ENCODE assay signal across 17 cellular contexts in the genomic region with DNA sequence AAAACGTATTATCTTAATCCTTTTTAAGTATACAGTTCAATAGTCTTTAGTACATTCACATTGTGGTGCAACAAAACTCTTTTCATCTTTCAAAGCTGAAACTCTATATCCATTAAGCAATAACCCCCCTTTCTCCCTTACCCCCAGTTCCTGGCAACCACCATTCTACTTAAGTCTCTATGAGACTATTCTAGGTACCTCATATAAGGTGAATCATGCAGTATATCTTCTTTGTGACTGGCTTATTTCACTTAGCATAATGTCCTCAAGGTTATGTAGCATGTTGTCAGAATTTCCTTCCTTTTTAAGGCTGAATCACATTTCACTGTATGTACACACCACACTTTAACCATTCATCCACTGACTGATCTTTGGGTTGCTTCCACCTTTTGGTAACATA.
DNase-seq lines count a peak whose midpoint lies in the region; ATAC-seq and TF ChIP-seq lines count a peak whose summit lies in the region.
"Had no signal": no experiment of that assay in that cellular context is flagged by ENCODE, and none has a peak within 500 bp of the region (broad histone marks: within the 10 kb centered on the region; RNA-seq: fewer than 3 reads in every experiment).

No MANE protein-coding gene starts in this region.

- TF ChIP-seq CTCF in fibroblast of mammary gland (conservative IDR thresholded peaks at IDR 0.05; ENCODE audit: control insufficient read depth, insufficient read depth, low read depth, low read length) (no peak), coronary artery (IDR thresholded peaks at IDR 0.05) (no peak)

- no peak for ATAC-seq in GM21723 (IDR thresholded peaks at IDR 0.05; ENCODE audit: unreplicated experiment)

- DNase-seq in AML-193 (lab: John Stamatoyannopoulos, UW) = peak; percentile 60 to 67
- DNase-seq in ELR (ENCODE audit: low read depth) = peak; percentile 27
- DNase-seq in SIG-M5 treated with dmso at 0.1 percent for 504 hours (lab: John Stamatoyannopoulos, UW; ENCODE audit: unreplicated experiment) = peak; percentile 80
- DNase-seq in fibroblast of mammary gland (ENCODE audit: low read depth) = peak; percentile 41
- no peak for DNase-seq in coronary artery (ENCODE audit: low spot score)
- no peak for DNase-seq in activated gamma-delta T cell treated with Interleukin-2 at 50 U/mL for 16 hours
- no peak for DNase-seq in activated CD8-positive, alpha-beta memory T cell treated with anti-CD3 and anti-CD28 coated beads for 24 hours
- DNase-seq: activated CD4-positive, alpha-beta T cell treated with anti-CD3 and anti-CD28 coated beads, Interleukin-2, amount 50 U/mL, for 1 hour; erythroblast; glutamatergic neuron; left ventricle myocardium inferior; NCI-H187 treated with DMSO at 0.1 percent for 48 hours; NCI-H446; nucleus accumbens; retina had no signal

- no peak overlapping the region for H3K27ac ChIP-seq in coronary artery
- H3K27ac ChIP-seq: breast epithelium, left ventricle myocardium inferior had no signal

- no peak overlapping the region for H3K4me3 ChIP-seq in fibroblast of mammary gland (ENCODE audit: control insufficient read depth, low read depth, low read length)
- H3K4me3 ChIP-seq in coronary artery = no peak overlapping the region
- H3K4me3 ChIP-seq: breast epithelium, left ventricle myocardium inferior had no signal

Comparison
In these comparisons a context has a peak if more than half of its experiments do, and no peak if none do; other contexts are left out.
1. DNase-seq: peak in AML-193 (2 of 2), ELR (single experiment), SIG-M5 treated with dmso at 0.1 percent for 504 hours (single experiment) and fibroblast of mammary gland (single experiment); none in coronary artery (single experiment), activated gamma-delta T cell treated with Interleukin-2 at 50 U/mL for 16 hours (single experiment) and activated CD8-positive, alpha-beta memory T cell treated with anti-CD3 and anti-CD28 coated beads for 24 hours (single experiment).